Comparison of ENCODE assay signal across 1 cellular context in genomic region chr20:4342631-4343030, GRCh38.
TF ChIP-seq lines count a peak whose summit lies in the region.

No MANE protein-coding gene starts in this region.

TF ChIP-seq in GM23338, 12 proteins besides CTCF, POLR2A, EP300 and RAD21 (continued from another document):
- TF ChIP-seq ETS1 (IDR thresholded peaks at IDR 0.05): no peak
- no peak for TF ChIP-seq NANOG (IDR thresholded peaks at IDR 0.05; ENCODE audit: borderline replicate concordance)
- TF ChIP-seq ZNF114 (CRISPR knock-in tag; IDR thresholded peaks at IDR 0.05): no peak
- no peak for TF ChIP-seq EZH2 (IDR thresholded peaks at IDR 0.05; ENCODE audit: low read depth, unreplicated experiment)
- TF ChIP-seq, protein P1, sequence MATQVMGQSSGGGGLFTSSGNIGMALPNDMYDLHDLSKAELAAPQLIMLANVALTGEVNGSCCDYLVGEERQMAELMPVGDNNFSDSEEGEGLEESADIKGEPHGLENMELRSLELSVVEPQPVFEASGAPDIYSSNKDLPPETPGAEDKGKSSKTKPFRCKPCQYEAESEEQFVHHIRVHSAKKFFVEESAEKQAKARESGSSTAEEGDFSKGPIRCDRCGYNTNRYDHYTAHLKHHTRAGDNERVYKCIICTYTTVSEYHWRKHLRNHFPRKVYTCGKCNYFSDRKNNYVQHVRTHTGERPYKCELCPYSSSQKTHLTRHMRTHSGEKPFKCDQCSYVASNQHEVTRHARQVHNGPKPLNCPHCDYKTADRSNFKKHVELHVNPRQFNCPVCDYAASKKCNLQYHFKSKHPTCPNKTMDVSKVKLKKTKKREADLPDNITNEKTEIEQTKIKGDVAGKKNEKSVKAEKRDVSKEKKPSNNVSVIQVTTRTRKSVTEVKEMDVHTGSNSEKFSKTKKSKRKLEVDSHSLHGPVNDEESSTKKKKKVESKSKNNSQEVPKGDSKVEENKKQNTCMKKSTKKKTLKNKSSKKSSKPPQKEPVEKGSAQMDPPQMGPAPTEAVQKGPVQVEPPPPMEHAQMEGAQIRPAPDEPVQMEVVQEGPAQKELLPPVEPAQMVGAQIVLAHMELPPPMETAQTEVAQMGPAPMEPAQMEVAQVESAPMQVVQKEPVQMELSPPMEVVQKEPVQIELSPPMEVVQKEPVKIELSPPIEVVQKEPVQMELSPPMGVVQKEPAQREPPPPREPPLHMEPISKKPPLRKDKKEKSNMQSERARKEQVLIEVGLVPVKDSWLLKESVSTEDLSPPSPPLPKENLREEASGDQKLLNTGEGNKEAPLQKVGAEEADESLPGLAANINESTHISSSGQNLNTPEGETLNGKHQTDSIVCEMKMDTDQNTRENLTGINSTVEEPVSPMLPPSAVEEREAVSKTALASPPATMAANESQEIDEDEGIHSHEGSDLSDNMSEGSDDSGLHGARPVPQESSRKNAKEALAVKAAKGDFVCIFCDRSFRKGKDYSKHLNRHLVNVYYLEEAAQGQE (IDR thresholded peaks at IDR 0.05; ENCODE audit: unreplicated experiment): no peak
TF ChIP-seq in GM23338: peak in this region for 0.
